ENCODE assay signal across 1 cellular context in the genomic region with DNA sequence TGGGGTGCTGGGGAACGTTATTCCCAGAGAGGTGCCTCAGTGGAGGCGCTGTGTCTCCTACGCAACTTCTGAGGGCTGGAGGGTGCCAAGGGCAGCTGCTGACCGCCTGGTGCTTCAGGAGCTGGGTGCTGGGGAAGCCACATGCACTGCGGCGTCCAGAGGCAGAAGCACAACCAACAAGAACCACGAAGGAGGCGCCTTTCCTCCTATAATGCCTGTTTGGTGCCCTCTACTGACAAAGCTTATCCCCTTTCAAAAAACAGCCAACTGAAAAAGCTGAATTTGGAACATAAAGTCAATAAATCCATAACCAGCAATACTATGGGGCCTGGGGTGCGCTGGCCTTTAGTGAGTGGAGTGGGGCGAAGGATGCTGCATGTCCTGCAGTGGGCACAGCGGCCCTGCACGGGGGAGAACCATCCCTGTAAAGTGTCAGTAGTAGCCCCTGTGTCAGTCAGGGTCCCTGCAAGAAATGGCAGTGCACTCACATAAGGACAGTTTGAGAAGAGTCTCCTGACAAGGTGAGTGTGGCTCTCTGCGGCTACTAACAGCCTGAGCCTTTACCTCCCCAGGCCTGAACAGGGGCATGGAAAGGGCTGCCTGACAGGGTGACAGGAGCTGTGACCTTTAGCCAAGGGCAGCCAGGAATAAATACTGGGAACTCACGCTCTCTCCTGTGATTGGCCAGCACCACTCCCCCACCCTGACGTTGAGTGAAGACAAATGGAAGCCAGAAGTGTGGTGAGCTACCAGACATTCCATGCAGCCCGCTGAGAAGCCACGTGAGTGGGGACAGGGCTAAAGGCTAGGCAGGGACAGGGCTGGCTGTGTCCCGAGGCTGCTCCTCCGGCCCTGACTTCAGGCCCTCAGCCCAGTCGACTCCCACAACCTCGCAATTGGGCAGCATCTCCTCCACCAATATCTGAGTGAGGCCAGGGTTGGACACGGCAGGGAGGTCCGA.
TF ChIP-seq lines count a peak whose summit lies in the region.

No MANE protein-coding gene starts in this region.

TF ChIP-seq in endothelial cell of umbilical vein, 7 proteins besides CTCF, POLR2A, EP300 and RAD21:
- TF ChIP-seq MYC (IDR thresholded peaks at IDR 0.05; ENCODE audit: low read depth, low read length) (no peak), EZH2 (IDR thresholded peaks at IDR 0.05; ENCODE audit: borderline replicate concordance, low read depth, low read length, severe bottlenecking) (no peak)
